ENCODE assay signal across 8 cellular contexts in the genomic region with DNA sequence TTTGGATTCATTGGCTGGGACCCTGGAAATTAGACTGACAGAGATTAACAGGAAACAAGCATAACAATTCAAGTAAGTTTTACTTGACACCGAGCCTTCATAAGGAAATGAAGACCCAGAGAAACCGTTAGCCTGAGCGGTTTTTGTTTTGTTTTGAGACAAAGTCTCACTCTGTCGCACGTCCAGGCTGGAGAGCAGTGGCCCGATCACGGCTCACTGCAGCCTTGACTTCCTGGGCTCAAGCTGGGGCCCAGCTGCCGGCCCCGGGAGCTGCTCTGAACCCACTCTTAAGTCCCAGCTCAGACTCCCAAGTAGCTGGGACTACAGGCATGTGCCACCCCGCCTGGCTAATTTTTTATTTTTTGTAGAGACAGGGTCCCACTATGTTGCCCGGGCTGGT.
DNase-seq lines count a peak whose midpoint lies in the region; ATAC-seq and TF ChIP-seq lines count a peak whose summit lies in the region.

No MANE protein-coding gene starts in this region.

- no peaks in the 10 kb centered on the region for H3K27me3 Mint-ChIP-seq in stimulated activated naive CD8-positive, alpha-beta T cell treated with anti-CD3 and anti-CD28 coated beads, Interleukin-15, Interleukin-2, amounts not matched to agents 100 ng/mL and 50 ng/mL, for 24 hours

- H3K36me3 ChIP-seq in upper lobe of right lung (no peaks in the 10 kb centered on the region), SJCRH30 (peaks cover 4% of the 10 kb centered on the region; the same call in 1 of the 2 replicates)

- H3K4me1 ChIP-seq in upper lobe of right lung: peaks cover 71% of the 10 kb centered on the region
- peaks cover 16% of the 10 kb centered on the region for H3K4me1 ChIP-seq in SJCRH30

- no peaks in the 10 kb centered on the region for H3K27me3 ChIP-seq in upper lobe of right lung
- no peaks in the 10 kb centered on the region for H3K27me3 ChIP-seq in SJCRH30

- intact Hi-C loops in upper lobe of right lung (cut with DNase I): no loop called here

- H3K9me3 Mint-ChIP-seq in stimulated activated naive CD8-positive, alpha-beta T cell treated with anti-CD3 and anti-CD28 coated beads, Interleukin-15, Interleukin-2, amounts not matched to agents 100 ng/mL and 50 ng/mL, for 24 hours: no peaks in the 10 kb centered on the region

- peak overlapping the region; percentile 99 for H3K27ac Mint-ChIP-seq in stimulated activated naive CD8-positive, alpha-beta T cell treated with anti-CD3 and anti-CD28 coated beads, Interleukin-15, Interleukin-2, amounts not matched to agents 100 ng/mL and 50 ng/mL, for 24 hours

- H3K27ac ChIP-seq in upper lobe of right lung (peak overlapping the region; percentile 70), SJCRH30 (no peak overlapping the region)

- peak; percentile 47 for TF ChIP-seq POLR2A in Raji (IDR thresholded peaks at IDR 0.05; ENCODE audit: insufficient read depth, low read depth, low read length)

- H3K4me3 ChIP-seq in upper lobe of right lung: no peak overlapping the region
- H3K4me3 ChIP-seq in SJCRH30: no peak overlapping the region

- peaks cover 97% of the 10 kb centered on the region for H3K4me1 Mint-ChIP-seq in stimulated activated naive CD8-positive, alpha-beta T cell treated with anti-CD3 and anti-CD28 coated beads, Interleukin-15, Interleukin-2, amounts not matched to agents 100 ng/mL and 50 ng/mL, for 24 hours (ENCODE audit: low read depth)

- peaks cover 38% of the 10 kb centered on the region for H3K36me3 Mint-ChIP-seq in stimulated activated naive CD8-positive, alpha-beta T cell treated with anti-CD3 and anti-CD28 coated beads, Interleukin-15, Interleukin-2, amounts not matched to agents 100 ng/mL and 50 ng/mL, for 24 hours (ENCODE audit: low read depth)

- H3K4me3 Mint-ChIP-seq in stimulated activated naive CD8-positive, alpha-beta T cell treated with anti-CD3 and anti-CD28 coated beads, Interleukin-15, Interleukin-2, amounts not matched to agents 100 ng/mL and 50 ng/mL, for 24 hours: peak overlapping the region; percentile 88

- no peaks in the 10 kb centered on the region for H3K9me3 ChIP-seq in upper lobe of right lung
- no peaks in the 10 kb centered on the region for H3K9me3 ChIP-seq in SJCRH30 (replicated peaks)

- ATAC-seq in stimulated activated naive CD8-positive, alpha-beta T cell treated with anti-CD3 and anti-CD28 coated beads, Interleukin-15, Interleukin-2, amounts not matched to agents 100 U/mL and 50 U/mL, for 24 hours: no peak
- no peak for ATAC-seq in upper lobe of right lung

- DNase-seq in stimulated activated naive CD8-positive, alpha-beta T cell treated with anti-CD3 and anti-CD28 coated beads, Interleukin-15, Interleukin-2, amounts not matched to agents 100 U/mL and 50 U/mL, for 24 hours: no peak
- peak; percentile 59 for DNase-seq in left kidney (ENCODE audit: low read depth, low spot score)
- no peak for DNase-seq in upper lobe of right lung
- no peak for DNase-seq in SJCRH30
- no peak for DNase-seq in C1 segment of cervical spinal cord (lab: John Stamatoyannopoulos, UW)
- no peak for DNase-seq in DMS53 treated with DMSO at 0.1 percent for 48 hours (lab: John Stamatoyannopoulos, UW; ENCODE audit: unreplicated experiment)

- no peak for TF ChIP-seq CTCF in upper lobe of right lung (IDR thresholded peaks at IDR 0.05)
